ENCODE assay signal across 9 cellular contexts in the genomic region with DNA sequence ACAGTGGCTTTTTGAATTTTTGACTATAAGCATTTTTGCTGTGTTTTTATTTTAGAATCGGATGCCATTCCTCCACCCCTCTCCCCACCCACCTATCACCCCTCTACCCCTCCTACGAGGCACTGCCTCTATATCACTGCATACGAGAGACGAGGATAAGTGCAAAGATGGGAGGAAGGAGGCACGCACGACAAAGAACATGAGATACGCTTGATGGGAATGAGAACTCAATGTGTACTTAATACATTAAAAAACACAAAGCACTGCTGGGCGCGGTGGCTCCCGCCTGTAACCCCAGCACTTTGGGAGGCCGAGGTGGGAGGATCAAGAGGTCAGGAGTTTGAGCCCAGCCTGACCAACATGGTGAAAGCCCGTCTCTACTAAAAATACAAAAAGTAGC. TPM values are rescaled to one million over a fixed set of nuclear protein-coding genes. Genes with fewer than 3 reads are reported as not detected.
"Had no signal": no experiment of that assay in that cellular context is flagged by ENCODE, and none has a peak within 500 bp of the region (broad histone marks: within the 10 kb centered on the region; RNA-seq: fewer than 3 reads in every experiment).

No MANE protein-coding gene starts in this region.

- H3K4me1 ChIP-seq: HAP-1 had no signal

- H3K4me3 ChIP-seq: GM23248, GM23338, HAP-1 had no signal

- H3K4me2 ChIP-seq: GM23338 had no signal

- H3K4me3 Mint-ChIP-seq: GM23338, H9, HFFc6 had no signal

- H3K36me3 ChIP-seq: HAP-1 had no signal

- H2AFZ ChIP-seq: GM23248, GM23338 had no signal

- H3K9me3 Mint-ChIP-seq: GM23338 had no signal

- H3K9me3 ChIP-seq: HAP-1 had no signal

- H3K27ac Mint-ChIP-seq: GM23338, H9, HFFc6 had no signal

- ATAC-seq: GM23338, HCT116 had no signal

- H3K27ac ChIP-seq: GM23248 had no signal

- DNase-seq: GM23248, GOT3, H7, H9, HCEC 1CT, HFFc6 had no signal

RNA-seq across cellular contexts. Expression of gene USP43, which starts 8.8 kb away (rescaled TPM):
- total RNA-seq: GM23248 had no signal
